ENCODE assay signal across 8 cellular contexts in the genomic region with DNA sequence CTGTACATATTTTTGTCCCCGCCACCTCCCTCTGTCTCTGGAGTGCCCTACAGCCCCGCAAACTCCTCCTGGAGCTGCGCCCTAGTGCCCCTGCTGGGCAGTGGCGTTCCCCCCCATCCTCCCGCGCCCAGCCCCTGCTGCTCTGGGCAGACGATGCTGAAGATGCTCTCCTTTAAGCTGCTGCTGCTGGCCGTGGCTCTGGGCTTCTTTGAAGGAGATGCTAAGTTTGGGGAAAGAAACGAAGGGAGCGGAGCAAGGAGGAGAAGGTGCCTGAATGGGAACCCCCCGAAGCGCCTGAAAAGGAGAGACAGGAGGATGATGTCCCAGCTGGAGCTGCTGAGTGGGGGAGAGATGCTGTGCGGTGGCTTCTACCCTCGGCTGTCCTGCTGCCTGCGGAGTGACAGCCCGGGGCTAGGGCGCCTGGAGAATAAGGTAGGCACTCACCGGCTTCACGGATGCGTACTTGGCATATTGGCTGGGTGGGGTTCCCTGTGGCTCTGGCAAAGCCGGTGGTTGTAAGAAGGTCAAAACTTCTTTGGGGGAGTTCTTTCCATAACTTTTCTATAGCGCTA. TPM values are rescaled to one million over a fixed set of nuclear protein-coding genes. Genes with fewer than 3 reads are reported as not detected.
DNase-seq lines count a peak whose midpoint lies in the region; ATAC-seq and TF ChIP-seq lines count a peak whose summit lies in the region.

No MANE protein-coding gene starts in this region.

- TF ChIP-seq CTCF in 22Rv1 (IDR thresholded peaks at IDR 0.05) (peak; percentile 35), GM13977 (IDR thresholded peaks at IDR 0.05; ENCODE audit: extremely low read depth, insufficient read depth, missing control alignments) (no peak), RWPE2 (IDR thresholded peaks at IDR 0.05; ENCODE audit: poor library complexity, severe bottlenecking) (no peak), neural cell (IDR thresholded peaks at IDR 0.05; ENCODE audit: poor library complexity, severe bottlenecking) (no peak)

- no peak for TF ChIP-seq POLR2A in erythroblast (IDR thresholded peaks at IDR 0.05; ENCODE audit: low read length)

- peak overlapping the region; percentile 50 for H3K9ac ChIP-seq in neural cell (ENCODE audit: low read length)

- no peak overlapping the region for H3K27ac ChIP-seq in 22Rv1
- H3K27ac ChIP-seq in RWPE2 (ENCODE audit: poor library complexity, severe bottlenecking), result peak overlapping the region; percentile 11
- H3K27ac ChIP-seq in neural cell (ENCODE audit: low read length), result no peak overlapping the region

- H3K36me3 ChIP-seq in RWPE2 (ENCODE audit: low read depth), result no peaks in the 10 kb centered on the region
- H3K36me3 ChIP-seq in neural cell (ENCODE audit: insufficient read depth, low read length), result no peaks in the 10 kb centered on the region

- TF ChIP-seq RAD21 in neural cell (conservative IDR thresholded peaks at IDR 0.05), result no peak

- H3F3A ChIP-seq in neural cell (ENCODE audit: insufficient read depth, low read length, poor library complexity, severe bottlenecking), result no peaks in the 10 kb centered on the region

- H3K9me2 ChIP-seq in neural cell (ENCODE audit: insufficient read depth, low read length), result no peaks in the 10 kb centered on the region

- DNase-seq in GM13977 (ENCODE audit: low spot score) (peak; percentile 39), RWPE2 (ENCODE audit: low spot score) (no peak), erythroblast (lab: John Stamatoyannopoulos, UW) (peak; percentile 8 to 12), DMS79 (lab: John Stamatoyannopoulos, UW) (no peak), NCI-H2029 (lab: John Stamatoyannopoulos, UW) (no peak)

- no peaks in the 10 kb centered on the region for H3K79me2 ChIP-seq in neural cell (replicated peaks; ENCODE audit: insufficient read depth, low read length)

- H3K4me2 ChIP-seq in neural cell (ENCODE audit: low read length), result peak overlapping the region; percentile 66

- H3K4me1 ChIP-seq in RWPE2 (ENCODE audit: insufficient read depth, poor library complexity, severe bottlenecking), result no peaks in the 10 kb centered on the region

- H2AFZ ChIP-seq in neural cell (ENCODE audit: low read depth, low read length), result no peak overlapping the region

- H3K9me3 ChIP-seq in RWPE2 (ENCODE audit: severe bottlenecking) (no peaks in the 10 kb centered on the region), neural cell (ENCODE audit: low read length) (no peaks in the 10 kb centered on the region)

- H3K27me3 ChIP-seq in RWPE2 (ENCODE audit: insufficient read depth, poor library complexity, severe bottlenecking), result no peaks in the 10 kb centered on the region
- peaks cover 58% of the 10 kb centered on the region for H3K27me3 ChIP-seq in neural cell (ENCODE audit: insufficient read depth, low read depth, low read length)

- peak; percentile 68 for ATAC-seq in RWPE2 (ENCODE audit: low read depth)
- ATAC-seq in GM18867 (IDR thresholded peaks at IDR 0.05; ENCODE audit: unreplicated experiment), result no peak

- H3K4me3 ChIP-seq in RWPE2 (ENCODE audit: severe bottlenecking), result peak overlapping the region; percentile 41
- peak overlapping the region; percentile 73 for H3K4me3 ChIP-seq in neural cell (ENCODE audit: low read length)

- H4K20me1 ChIP-seq in neural cell (ENCODE audit: insufficient read depth), result no peaks in the 10 kb centered on the region

- TF ChIP-seq EP300 in neural cell (conservative IDR thresholded peaks at IDR 0.05; ENCODE audit: poor library complexity, severe bottlenecking), result no peak

- in situ Hi-C loops in GM13977 (cut with MboI; ENCODE audit: low pct_unique_long_range_greater_than_20kb, low sequenced_read_pairs, unreplicated experiment), result no loop called here

TF ChIP-seq in neural cell, 6 proteins besides CTCF, POLR2A, EP300 and RAD21:
- TF ChIP-seq MXI1 (conservative IDR thresholded peaks at IDR 0.05; ENCODE audit: poor library complexity, severe bottlenecking) (no peak), TAF1 (IDR thresholded peaks at IDR 0.05; ENCODE audit: low read depth) (no peak), SMC3 (conservative IDR thresholded peaks at IDR 0.05; ENCODE audit: poor library complexity) (no peak), POLR2AphosphoS5 (IDR thresholded peaks at IDR 0.05) (no peak), EZH2 (IDR thresholded peaks at IDR 0.05; ENCODE audit: borderline replicate concordance, insufficient read depth, low read length, poor library complexity, severe bottlenecking) (no peak)
- TF ChIP-seq, protein P1, sequence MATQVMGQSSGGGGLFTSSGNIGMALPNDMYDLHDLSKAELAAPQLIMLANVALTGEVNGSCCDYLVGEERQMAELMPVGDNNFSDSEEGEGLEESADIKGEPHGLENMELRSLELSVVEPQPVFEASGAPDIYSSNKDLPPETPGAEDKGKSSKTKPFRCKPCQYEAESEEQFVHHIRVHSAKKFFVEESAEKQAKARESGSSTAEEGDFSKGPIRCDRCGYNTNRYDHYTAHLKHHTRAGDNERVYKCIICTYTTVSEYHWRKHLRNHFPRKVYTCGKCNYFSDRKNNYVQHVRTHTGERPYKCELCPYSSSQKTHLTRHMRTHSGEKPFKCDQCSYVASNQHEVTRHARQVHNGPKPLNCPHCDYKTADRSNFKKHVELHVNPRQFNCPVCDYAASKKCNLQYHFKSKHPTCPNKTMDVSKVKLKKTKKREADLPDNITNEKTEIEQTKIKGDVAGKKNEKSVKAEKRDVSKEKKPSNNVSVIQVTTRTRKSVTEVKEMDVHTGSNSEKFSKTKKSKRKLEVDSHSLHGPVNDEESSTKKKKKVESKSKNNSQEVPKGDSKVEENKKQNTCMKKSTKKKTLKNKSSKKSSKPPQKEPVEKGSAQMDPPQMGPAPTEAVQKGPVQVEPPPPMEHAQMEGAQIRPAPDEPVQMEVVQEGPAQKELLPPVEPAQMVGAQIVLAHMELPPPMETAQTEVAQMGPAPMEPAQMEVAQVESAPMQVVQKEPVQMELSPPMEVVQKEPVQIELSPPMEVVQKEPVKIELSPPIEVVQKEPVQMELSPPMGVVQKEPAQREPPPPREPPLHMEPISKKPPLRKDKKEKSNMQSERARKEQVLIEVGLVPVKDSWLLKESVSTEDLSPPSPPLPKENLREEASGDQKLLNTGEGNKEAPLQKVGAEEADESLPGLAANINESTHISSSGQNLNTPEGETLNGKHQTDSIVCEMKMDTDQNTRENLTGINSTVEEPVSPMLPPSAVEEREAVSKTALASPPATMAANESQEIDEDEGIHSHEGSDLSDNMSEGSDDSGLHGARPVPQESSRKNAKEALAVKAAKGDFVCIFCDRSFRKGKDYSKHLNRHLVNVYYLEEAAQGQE (IDR thresholded peaks at IDR 0.05; ENCODE audit: borderline replicate concordance), result no peak

RNA-seq across cellular contexts. Expression of gene HHIP, which starts 0.7 kb away (rescaled TPM):
- polyA plus RNA-seq in neural cell, result not detected in 2 replicates
- 0.24 TPM in 1 of 2 replicates, not detected in the other for polyA minus RNA-seq in neural cell

Comparison
In these comparisons a context has a peak if more than half of its experiments do, and no peak if none do; other contexts are left out.
1. DNase-seq: peak in GM13977 (single experiment) and erythroblast (2 of 2); none in RWPE2 (single experiment), DMS79 (single experiment) and NCI-H2029 (single experiment).